ENCODE assay signal across 1 cellular context in the genomic region with DNA sequence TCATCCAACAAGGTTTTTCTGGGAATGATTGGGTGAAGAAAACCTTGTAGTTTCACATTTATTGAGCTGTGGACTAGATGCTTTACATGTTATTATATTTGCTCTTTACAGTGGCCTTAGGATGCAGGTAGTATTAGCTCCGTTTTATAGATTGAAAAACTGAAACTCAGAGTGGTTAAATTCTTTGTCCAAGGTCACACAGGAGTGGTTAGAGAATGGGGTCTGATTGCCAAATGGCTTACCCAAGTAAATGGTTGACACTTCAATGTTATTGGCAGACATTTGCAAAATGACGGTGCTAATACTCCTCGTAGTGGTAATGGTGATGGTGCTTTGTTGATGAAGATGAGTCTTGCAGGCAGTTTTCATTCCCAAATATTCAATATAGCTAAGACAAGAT.
A peak's percentile ranks its signal among the peaks of the same experiment; 100 is the strongest.
TF ChIP-seq lines count a peak whose summit lies in the region.

No MANE protein-coding gene starts in this region.

TF ChIP-seq in K562, 482 proteins besides CTCF, POLR2A, EP300 and RAD21:
- no peak for TF ChIP-seq HBP1 (CRISPR knock-in tag; IDR thresholded peaks at IDR 0.05)
- peak; percentile 48 for TF ChIP-seq ZFP36 (IDR thresholded peaks at IDR 0.05; ENCODE audit: low read depth, low read length, partially characterized antibody)
- no peak for TF ChIP-seq ZNF146 (CRISPR knock-in tag; IDR thresholded peaks at IDR 0.05; ENCODE audit: unreplicated experiment)
- no peak for TF ChIP-seq POLR2B (IDR thresholded peaks at IDR 0.05; ENCODE audit: low read depth, partially characterized antibody)
- TF ChIP-seq RBM25 (IDR thresholded peaks at IDR 0.05; ENCODE audit: low read depth, low read length, severe bottlenecking) = peak; percentile 85
- TF ChIP-seq BCOR (IDR thresholded peaks at IDR 0.05) = peak; percentile 80; the same call in 1 of the 2 replicates
- no peak for TF ChIP-seq GABPA (tag; conservative IDR thresholded peaks at IDR 0.05; ENCODE audit: low read depth)
- TF ChIP-seq ZNF280A (IDR thresholded peaks at IDR 0.05; ENCODE audit: low read depth, partially characterized antibody) = no peak
- no peak for TF ChIP-seq NRF1 (conservative IDR thresholded peaks at IDR 0.05 in 1 of 2, IDR thresholded peaks at IDR 0.05 in 1 of 2)
- TF ChIP-seq KDM1A (IDR thresholded peaks at IDR 0.05) = peak in 1 of 2 experiments; percentile 31; a peak in 1 of 4 replicates
- TF ChIP-seq ZNF609 (CRISPR knock-in tag; IDR thresholded peaks at IDR 0.05; ENCODE audit: borderline replicate concordance) = no peak
